ENCODE assay signal across 17 cellular contexts in genomic region chr17:79948918-79949645, GRCh38.
DNase-seq lines count a peak whose midpoint lies in the region; ATAC-seq and FAIRE-seq lines count a peak whose summit lies in the region.
"Had no signal": no experiment of that assay in that cellular context is flagged by ENCODE, and none has a peak within 500 bp of the region (broad histone marks: within the 10 kb centered on the region; RNA-seq: fewer than 3 reads in every experiment).

No MANE protein-coding gene starts in this region.

- FAIRE-seq in GM19239 (lab: Jason Lieb, UNC), result no peak

- no peak overlapping the region for H2BK120ac ChIP-seq in neuronal stem cell (ENCODE audit: low read depth, low read length)

- DNase-seq in GM19239 (ENCODE audit: insufficient read length, low spot score), result peak; percentile 6
- DNase-seq in NCI-H1694 treated with DMSO at 0.1 percent for 48 hours (lab: John Stamatoyannopoulos, UW), result peak; percentile 24
- peak; percentile 62 for DNase-seq in foreskin melanocyte
- DNase-seq in neuronal stem cell (ENCODE audit: low spot score), result no peak
- DNase-seq in COLO829 (ENCODE audit: low spot score), result no peak
- no peak for DNase-seq in NCI-H2227 (lab: John Stamatoyannopoulos, UW; ENCODE audit: unreplicated experiment)
- DNase-seq in HK-2 (ENCODE audit: unreplicated experiment), result no peak
- DNase-seq: C1 segment of cervical spinal cord, DMS79, foreskin fibroblast, Karpas-422, NCI-H1436 treated with DMSO at 0.1 percent for 48 hours, NCI-H524 treated with DMSO at 0.1 percent for 48 hours, T-cell had no signal

- no CpG with 5 or more reads among the region's 32 CpGs for WGBS in neuronal stem cell (ENCODE audit: extremely low coverage in 2 of 2, insufficient read length in 2 of 2, insufficient replicate concordance in 1 of 2), 2 donors

- peaks cover 18 to 54% of the 10 kb centered on the region in 2 donors for H3K36me3 ChIP-seq in neuronal stem cell (replicated peaks in 1 of 2; ENCODE audit: control insufficient read depth in 2 of 2, insufficient read depth in 2 of 2, low read length in 2 of 2)

- ATAC-seq in GM18511 (IDR thresholded peaks at IDR 0.05; ENCODE audit: unreplicated experiment), result no peak
- ATAC-seq: activated naive CD4-positive, alpha-beta T cell treated with anti-CD3 and anti-CD28 coated beads, Interleukin-2, amount 50 U/mL, for 72 hours; T-cell had no signal

- peaks cover 38 to 40% of the 10 kb centered on the region in 2 donors for H3K4me1 ChIP-seq in neuronal stem cell (ENCODE audit: control insufficient read depth in 2 of 2, insufficient read depth in 1 of 2, low read depth in 1 of 2, low read length in 2 of 2)

- peak overlapping the region; percentile 24 for H3K9ac ChIP-seq in neuronal stem cell (ENCODE audit: low read depth, low read length, poor library complexity)

- peak overlapping the region; percentile 52 for H3K23ac ChIP-seq in neuronal stem cell (ENCODE audit: low read depth, low read length, poor library complexity)

- peak overlapping the region; percentile 64 for H2BK12ac ChIP-seq in neuronal stem cell (ENCODE audit: low read length)

- no peak overlapping the region for H4K8ac ChIP-seq in neuronal stem cell (ENCODE audit: low read depth, low read length)

- H3K4me2 ChIP-seq in neuronal stem cell (ENCODE audit: insufficient read depth, low read length, poor library complexity, severe bottlenecking), result peak overlapping the region; percentile 87

- H3K4ac ChIP-seq in neuronal stem cell (ENCODE audit: low read length), result peak overlapping the region; percentile 4

- peak overlapping the region; percentile 92 for H3K18ac ChIP-seq in neuronal stem cell (ENCODE audit: low read length)

- no peak overlapping the region for H4K91ac ChIP-seq in neuronal stem cell (ENCODE audit: low read depth, low read length, poor library complexity)

- peaks cover 2% of the 10 kb centered on the region for H3K79me1 ChIP-seq in neuronal stem cell (ENCODE audit: low read depth, low read length)

- peak overlapping the region; percentile 93 for H2BK15ac ChIP-seq in neuronal stem cell (ENCODE audit: low read length)

- H3K14ac ChIP-seq in neuronal stem cell (ENCODE audit: low read length), result peak overlapping the region; percentile 82

- no peaks in the 10 kb centered on the region for H3K27me3 ChIP-seq in neuronal stem cell (ENCODE audit: control insufficient read depth in 3 of 3, insufficient read depth in 3 of 3, low read depth in 1 of 3, low read length in 3 of 3)

- no peak overlapping the region for H2AFZ ChIP-seq in neuronal stem cell (ENCODE audit: low read length)

- peak overlapping the region in 1 of 2 donors; percentile 24 for H3K4me3 ChIP-seq in neuronal stem cell (ENCODE audit: low read length in 2 of 2)

- no peaks in the 10 kb centered on the region for H3K9me3 ChIP-seq in neuronal stem cell (replicated peaks in 1 of 2; ENCODE audit: control insufficient read depth in 2 of 2, insufficient read depth in 1 of 2, low read depth in 1 of 2, low read length in 2 of 2)

- peak overlapping the region; percentile 89 for H2AK5ac ChIP-seq in neuronal stem cell (ENCODE audit: low read depth, low read length)

- H3K27ac ChIP-seq in neuronal stem cell (replicated peaks; ENCODE audit: low read length), result no peak overlapping the region
- H3K27ac ChIP-seq: HL-60 had no signal

- H2BK5ac ChIP-seq in neuronal stem cell (ENCODE audit: low read length), result peak overlapping the region; percentile 2

Comparison
In these comparisons a context has a peak if more than half of its experiments do, and no peak if none do; other contexts are left out.
1. DNase-seq: peak in GM19239 (single experiment), NCI-H1694 treated with DMSO at 0.1 percent for 48 hours (single experiment) and foreskin melanocyte (single experiment); none in neuronal stem cell (single experiment), COLO829 (single experiment), NCI-H2227 (single experiment) and HK-2 (single experiment).